27 cellular contexts compared by ENCODE assay signal in the genomic region with DNA sequence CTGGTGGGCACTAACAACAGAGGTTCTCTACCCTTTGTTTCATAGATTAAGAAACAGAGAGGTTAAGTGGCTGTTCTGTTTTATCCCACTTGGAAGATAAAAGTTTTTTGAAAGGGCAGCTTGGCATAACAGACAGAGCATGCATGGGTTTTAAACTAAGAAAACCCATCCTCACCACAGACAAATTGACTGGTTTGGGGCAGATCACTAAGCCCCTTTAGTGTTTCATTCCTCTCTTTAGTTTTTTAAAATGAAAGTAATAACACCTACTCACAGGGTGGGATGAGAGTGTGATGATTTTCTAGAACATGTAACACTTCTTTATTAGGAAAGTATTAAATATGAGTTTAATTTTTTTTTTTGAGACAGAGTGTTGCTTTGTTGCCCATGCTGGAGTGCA.
"Had no signal": no experiment of that assay in that cellular context is flagged by ENCODE, and none has a peak within 500 bp of the region (broad histone marks: within the 10 kb centered on the region; RNA-seq: fewer than 3 reads in every experiment).

No MANE protein-coding gene starts in this region.

- H3K4me3 ChIP-seq: MG63, SK-N-MC had no signal

- H3K27me3 Mint-ChIP-seq: activated CD4-positive, alpha-beta memory T cell treated with anti-CD3 and anti-CD28 coated beads, Interleukin-2, amount 10 ng/mL, durations not matched to agents 7 days and 5 days; T-cell had no signal

- H3K36me3 Mint-ChIP-seq: brain, T-cell had no signal

- H3K27me3 ChIP-seq: MG63 had no signal

- DNase-seq: activated CD4-positive, alpha-beta memory T cell treated with anti-CD3 and anti-CD28 coated beads, Interleukin-2, amount 10 ng/mL, durations not matched to agents 7 days and 5 days; activated CD4-positive, alpha-beta T cell treated with anti-CD3 and anti-CD28 coated beads, Interleukin-2, amount 50 U/mL, for 1 hour; activated CD4-positive, CD25-positive, alpha-beta regulatory T cell; activated CD8-positive, alpha-beta memory T cell treated with anti-CD3 and anti-CD28 coated beads, Interleukin-2, amount 50 U/mL, for 48 hours; activated naive CD4-positive, alpha-beta T cell treated with anti-CD3 and anti-CD28 coated beads, Interleukin-2, amount 50 U/mL, for 16 hours; activated T-cell treated with anti-CD3 and anti-CD28 coated beads, Interleukin-2, amount 50 U/mL, for 24 hours; amniotic stem cell; KBM-7; MG63; MV-4-11; NCI-H1092 treated with DMSO at 0.1 percent for 48 hours; NCI-H1417 treated with DMSO at 0.1 percent for 48 hours; NCI-H1694 treated with DMSO at 0.1 percent for 48 hours; NCI-H2029 treated with DMSO at 0.1 percent for 48 hours; NCI-H345; NCI-H510A; NCI-H526 treated with DMSO at 0.1 percent for 48 hours; NCI-H82; OCI-M1; RPMI8226; T-cell; T-helper 2 cell; T1000 had no signal

- H3K27ac ChIP-seq: SK-N-MC had no signal

- H3K36me3 ChIP-seq: MG63 had no signal

- H3K4me1 Mint-ChIP-seq: brain had no signal

- H3K9me3 Mint-ChIP-seq: activated CD4-positive, alpha-beta memory T cell treated with anti-CD3 and anti-CD28 coated beads, Interleukin-2, amount 10 ng/mL, durations not matched to agents 7 days and 5 days; activated T-cell treated with anti-CD3 and anti-CD28 coated beads, Interleukin-2, amount 50 U/mL, for 24 hours; brain; T-cell had no signal

- H3K4me3 Mint-ChIP-seq: activated CD4-positive, alpha-beta memory T cell treated with anti-CD3 and anti-CD28 coated beads, Interleukin-2, amount 10 ng/mL, durations not matched to agents 7 days and 5 days; activated T-cell treated with anti-CD3 and anti-CD28 coated beads, Interleukin-2, amount 50 U/mL, for 24 hours; brain; T-cell had no signal

- ATAC-seq: Panc1, Right ventricle myocardium inferior, T-cell had no signal

- H3K27ac Mint-ChIP-seq: activated CD4-positive, alpha-beta memory T cell treated with anti-CD3 and anti-CD28 coated beads, Interleukin-2, amount 10 ng/mL, durations not matched to agents 7 days and 5 days; brain; T-cell had no signal

- H3K9me3 ChIP-seq: MG63 had no signal
